Comparison of ENCODE assay signal across 2 cellular contexts in the genomic region with DNA sequence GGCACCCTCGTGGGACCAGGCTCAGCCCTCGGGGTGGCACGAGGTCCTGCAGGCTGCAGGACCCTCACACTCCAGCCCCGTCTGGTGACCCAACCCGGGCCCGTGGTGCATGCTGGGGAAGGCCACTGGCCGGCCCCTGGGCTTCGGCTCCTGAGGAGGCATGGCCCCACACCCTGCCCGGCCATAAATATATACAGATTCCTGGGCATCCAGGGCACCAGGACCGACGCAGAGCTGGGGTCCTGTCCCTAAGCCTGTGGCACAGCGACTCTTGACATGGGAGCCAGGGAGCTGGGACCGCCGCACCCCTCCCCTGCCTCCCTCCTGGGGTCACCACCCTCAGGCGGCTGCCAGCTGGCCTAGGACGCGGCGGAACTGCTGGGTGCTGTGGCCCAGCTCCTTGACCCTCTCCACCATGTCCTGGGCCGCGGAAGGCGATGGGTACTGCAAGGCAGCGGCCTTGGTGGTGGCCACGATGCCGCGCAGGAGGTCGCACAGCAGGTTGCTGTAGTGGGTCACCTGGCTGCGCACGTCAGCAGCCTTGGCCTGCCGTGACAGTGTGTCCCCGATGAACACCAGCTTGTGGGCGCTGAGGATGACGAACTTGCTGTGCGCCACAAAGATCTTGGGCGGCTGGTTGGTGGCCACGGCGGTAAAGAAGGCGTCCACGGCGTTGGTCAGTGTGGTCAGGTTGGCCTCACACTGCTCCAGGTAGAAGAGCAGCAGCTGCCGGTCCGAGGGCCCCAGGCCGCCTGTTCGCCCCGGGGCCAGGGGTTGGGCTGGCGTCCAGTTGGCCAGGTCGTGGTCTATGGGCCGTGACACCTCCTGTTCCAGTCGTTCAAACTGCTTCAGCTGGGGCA.
A peak's percentile ranks its signal among the peaks of the same experiment; 100 is the strongest.
TF ChIP-seq lines count a peak whose summit lies in the region.

No MANE protein-coding gene starts in this region.

TF ChIP-seq in WTC11, 78 proteins besides CTCF, POLR2A, EP300 and RAD21:
- TF ChIP-seq, protein P1, sequence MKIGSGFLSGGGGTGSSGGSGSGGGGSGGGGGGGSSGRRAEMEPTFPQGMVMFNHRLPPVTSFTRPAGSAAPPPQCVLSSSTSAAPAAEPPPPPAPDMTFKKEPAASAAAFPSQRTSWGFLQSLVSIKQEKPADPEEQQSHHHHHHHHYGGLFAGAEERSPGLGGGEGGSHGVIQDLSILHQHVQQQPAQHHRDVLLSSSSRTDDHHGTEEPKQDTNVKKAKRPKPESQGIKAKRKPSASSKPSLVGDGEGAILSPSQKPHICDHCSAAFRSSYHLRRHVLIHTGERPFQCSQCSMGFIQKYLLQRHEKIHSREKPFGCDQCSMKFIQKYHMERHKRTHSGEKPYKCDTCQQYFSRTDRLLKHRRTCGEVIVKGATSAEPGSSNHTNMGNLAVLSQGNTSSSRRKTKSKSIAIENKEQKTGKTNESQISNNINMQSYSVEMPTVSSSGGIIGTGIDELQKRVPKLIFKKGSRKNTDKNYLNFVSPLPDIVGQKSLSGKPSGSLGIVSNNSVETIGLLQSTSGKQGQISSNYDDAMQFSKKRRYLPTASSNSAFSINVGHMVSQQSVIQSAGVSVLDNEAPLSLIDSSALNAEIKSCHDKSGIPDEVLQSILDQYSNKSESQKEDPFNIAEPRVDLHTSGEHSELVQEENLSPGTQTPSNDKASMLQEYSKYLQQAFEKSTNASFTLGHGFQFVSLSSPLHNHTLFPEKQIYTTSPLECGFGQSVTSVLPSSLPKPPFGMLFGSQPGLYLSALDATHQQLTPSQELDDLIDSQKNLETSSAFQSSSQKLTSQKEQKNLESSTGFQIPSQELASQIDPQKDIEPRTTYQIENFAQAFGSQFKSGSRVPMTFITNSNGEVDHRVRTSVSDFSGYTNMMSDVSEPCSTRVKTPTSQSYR (CRISPR knock-in tag; IDR thresholded peaks at IDR 0.05) = 0 out of 2 replicates have a peak, but pooled peaks have one; percentile 17
- TF ChIP-seq, protein P2, sequence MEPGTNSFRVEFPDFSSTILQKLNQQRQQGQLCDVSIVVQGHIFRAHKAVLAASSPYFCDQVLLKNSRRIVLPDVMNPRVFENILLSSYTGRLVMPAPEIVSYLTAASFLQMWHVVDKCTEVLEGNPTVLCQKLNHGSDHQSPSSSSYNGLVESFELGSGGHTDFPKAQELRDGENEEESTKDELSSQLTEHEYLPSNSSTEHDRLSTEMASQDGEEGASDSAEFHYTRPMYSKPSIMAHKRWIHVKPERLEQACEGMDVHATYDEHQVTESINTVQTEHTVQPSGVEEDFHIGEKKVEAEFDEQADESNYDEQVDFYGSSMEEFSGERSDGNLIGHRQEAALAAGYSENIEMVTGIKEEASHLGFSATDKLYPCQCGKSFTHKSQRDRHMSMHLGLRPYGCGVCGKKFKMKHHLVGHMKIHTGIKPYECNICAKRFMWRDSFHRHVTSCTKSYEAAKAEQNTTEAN (CRISPR knock-in tag; IDR thresholded peaks at IDR 0.05) = no peak
- TF ChIP-seq NFATC4 (CRISPR knock-in tag; IDR thresholded peaks at IDR 0.05) (no peak), FOXK1 (CRISPR knock-in tag; IDR thresholded peaks at IDR 0.05) (no peak), TP53 (CRISPR knock-in tag; IDR thresholded peaks at IDR 0.05) (no peak), HMGA2 (CRISPR knock-in tag; IDR thresholded peaks at IDR 0.05) (no peak)

TF ChIP-seq in HepG2, 621 proteins besides CTCF, POLR2A, EP300 and RAD21:
- TF ChIP-seq ZC3H13 (CRISPR knock-in tag; IDR thresholded peaks at IDR 0.05) = peak; percentile 23; the same call in 1 of the 2 replicates
- no peak for TF ChIP-seq RFX3 (CRISPR knock-in tag; IDR thresholded peaks at IDR 0.05)
- peak; percentile 45; the same call in 1 of the 2 replicates for TF ChIP-seq RBFOX2 (IDR thresholded peaks at IDR 0.05; ENCODE audit: low read depth, low read length)
- no peak for TF ChIP-seq TCF7 (IDR thresholded peaks at IDR 0.05; ENCODE audit: low read depth)
- peak; percentile 98 for TF ChIP-seq AGO2 (optimal IDR thresholded peaks at IDR 0.05; ENCODE audit: low read depth, low read length)
- TF ChIP-seq, protein P3, sequence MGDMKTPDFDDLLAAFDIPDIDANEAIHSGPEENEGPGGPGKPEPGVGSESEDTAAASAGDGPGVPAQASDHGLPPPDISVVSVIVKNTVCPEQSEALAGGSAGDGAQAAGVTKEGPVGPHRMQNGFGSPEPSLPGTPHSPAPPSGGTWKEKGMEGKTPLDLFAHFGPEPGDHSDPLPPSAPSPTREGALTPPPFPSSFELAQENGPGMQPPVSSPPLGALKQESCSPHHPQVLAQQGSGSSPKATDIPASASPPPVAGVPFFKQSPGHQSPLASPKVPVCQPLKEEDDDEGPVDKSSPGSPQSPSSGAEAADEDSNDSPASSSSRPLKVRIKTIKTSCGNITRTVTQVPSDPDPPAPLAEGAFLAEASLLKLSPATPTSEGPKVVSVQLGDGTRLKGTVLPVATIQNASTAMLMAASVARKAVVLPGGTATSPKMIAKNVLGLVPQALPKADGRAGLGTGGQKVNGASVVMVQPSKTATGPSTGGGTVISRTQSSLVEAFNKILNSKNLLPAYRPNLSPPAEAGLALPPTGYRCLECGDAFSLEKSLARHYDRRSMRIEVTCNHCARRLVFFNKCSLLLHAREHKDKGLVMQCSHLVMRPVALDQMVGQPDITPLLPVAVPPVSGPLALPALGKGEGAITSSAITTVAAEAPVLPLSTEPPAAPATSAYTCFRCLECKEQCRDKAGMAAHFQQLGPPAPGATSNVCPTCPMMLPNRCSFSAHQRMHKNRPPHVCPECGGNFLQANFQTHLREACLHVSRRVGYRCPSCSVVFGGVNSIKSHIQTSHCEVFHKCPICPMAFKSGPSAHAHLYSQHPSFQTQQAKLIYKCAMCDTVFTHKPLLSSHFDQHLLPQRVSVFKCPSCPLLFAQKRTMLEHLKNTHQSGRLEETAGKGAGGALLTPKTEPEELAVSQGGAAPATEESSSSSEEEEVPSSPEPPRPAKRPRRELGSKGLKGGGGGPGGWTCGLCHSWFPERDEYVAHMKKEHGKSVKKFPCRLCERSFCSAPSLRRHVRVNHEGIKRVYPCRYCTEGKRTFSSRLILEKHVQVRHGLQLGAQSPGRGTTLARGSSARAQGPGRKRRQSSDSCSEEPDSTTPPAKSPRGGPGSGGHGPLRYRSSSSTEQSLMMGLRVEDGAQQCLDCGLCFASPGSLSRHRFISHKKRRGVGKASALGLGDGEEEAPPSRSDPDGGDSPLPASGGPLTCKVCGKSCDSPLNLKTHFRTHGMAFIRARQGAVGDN (CRISPR knock-in tag; IDR thresholded peaks at IDR 0.05) = peak; percentile 30
- no peak for TF ChIP-seq ETV5 (CRISPR knock-in tag; IDR thresholded peaks at IDR 0.05; ENCODE audit: borderline replicate concordance)
- peak; percentile 32; the same call in 1 of the 2 replicates for TF ChIP-seq ZBTB38 (CRISPR knock-in tag; IDR thresholded peaks at IDR 0.05)
- TF ChIP-seq CENPT (CRISPR knock-in tag; IDR thresholded peaks at IDR 0.05; ENCODE audit: low read depth) = 0 out of 2 replicates have a peak, but pooled peaks have one; percentile 36
- no peak for TF ChIP-seq ZNF782 (CRISPR knock-in tag; IDR thresholded peaks at IDR 0.05; ENCODE audit: borderline replicate concordance)
- TF ChIP-seq, protein P4, sequence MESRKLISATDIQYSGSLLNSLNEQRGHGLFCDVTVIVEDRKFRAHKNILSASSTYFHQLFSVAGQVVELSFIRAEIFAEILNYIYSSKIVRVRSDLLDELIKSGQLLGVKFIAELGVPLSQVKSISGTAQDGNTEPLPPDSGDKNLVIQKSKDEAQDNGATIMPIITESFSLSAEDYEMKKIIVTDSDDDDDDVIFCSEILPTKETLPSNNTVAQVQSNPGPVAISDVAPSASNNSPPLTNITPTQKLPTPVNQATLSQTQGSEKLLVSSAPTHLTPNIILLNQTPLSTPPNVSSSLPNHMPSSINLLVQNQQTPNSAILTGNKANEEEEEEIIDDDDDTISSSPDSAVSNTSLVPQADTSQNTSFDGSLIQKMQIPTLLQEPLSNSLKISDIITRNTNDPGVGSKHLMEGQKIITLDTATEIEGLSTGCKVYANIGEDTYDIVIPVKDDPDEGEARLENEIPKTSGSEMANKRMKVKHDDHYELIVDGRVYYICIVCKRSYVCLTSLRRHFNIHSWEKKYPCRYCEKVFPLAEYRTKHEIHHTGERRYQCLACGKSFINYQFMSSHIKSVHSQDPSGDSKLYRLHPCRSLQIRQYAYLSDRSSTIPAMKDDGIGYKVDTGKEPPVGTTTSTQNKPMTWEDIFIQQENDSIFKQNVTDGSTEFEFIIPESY (CRISPR knock-in tag; IDR thresholded peaks at IDR 0.05) = 0 out of 2 replicates have a peak, but pooled peaks have one; percentile 8
- no peak for TF ChIP-seq TBX2 (CRISPR knock-in tag; IDR thresholded peaks at IDR 0.05; ENCODE audit: borderline replicate concordance)
- TF ChIP-seq EED (CRISPR knock-in tag; IDR thresholded peaks at IDR 0.05) = 0 out of 2 replicates have a peak, but pooled peaks have one; percentile 29
- TF ChIP-seq ZNF737 (CRISPR knock-in tag; IDR thresholded peaks at IDR 0.05; ENCODE audit: borderline replicate concordance) = no peak
- no peak for TF ChIP-seq ZFP36L2 (CRISPR knock-in tag; IDR thresholded peaks at IDR 0.05)
- no peak for TF ChIP-seq ZKSCAN5 (CRISPR knock-in tag; IDR thresholded peaks at IDR 0.05)
- 0 out of 2 replicates have a peak, but pooled peaks have one; percentile 2 for TF ChIP-seq ZFX (CRISPR knock-in tag; IDR thresholded peaks at IDR 0.05; ENCODE audit: low read depth)
- no peak for TF ChIP-seq ZNF17 (CRISPR knock-in tag; IDR thresholded peaks at IDR 0.05)
